ENCODE assay signal across 1 cellular context in genomic region chr16:67528870-67529638, GRCh38.
TF ChIP-seq lines count a peak whose summit lies in the region.

No MANE protein-coding gene starts in this region.

TF ChIP-seq in HepG2, 621 proteins besides CTCF, POLR2A, EP300 and RAD21 (continued from another document and continues in another):
- TF ChIP-seq MEF2D (CRISPR knock-in tag; IDR thresholded peaks at IDR 0.05) (no peak), MTF2 (CRISPR knock-in tag; IDR thresholded peaks at IDR 0.05; ENCODE audit: borderline replicate concordance) (0 out of 2 replicates have a peak, but pooled peaks have one; percentile 28), ZNF253 (CRISPR knock-in tag; IDR thresholded peaks at IDR 0.05; ENCODE audit: borderline replicate concordance) (0 out of 2 replicates have a peak, but pooled peaks have one; percentile 16), ZNF576 (CRISPR knock-in tag; IDR thresholded peaks at IDR 0.05) (no peak), ZNF44 (CRISPR knock-in tag; IDR thresholded peaks at IDR 0.05) (no peak), REL (CRISPR knock-in tag; conservative IDR thresholded peaks at IDR 0.05) (no peak), RBAK (CRISPR knock-in tag; IDR thresholded peaks at IDR 0.05) (no peak), SIN3A (IDR thresholded peaks at IDR 0.05; ENCODE audit: borderline replicate concordance, low read depth, low read length) (peak; percentile 38; the same call in 1 of the 2 replicates), ZNF451 (CRISPR knock-in tag; IDR thresholded peaks at IDR 0.05) (peak; percentile 15; the same call in 1 of the 2 replicates), ZSCAN5A (CRISPR knock-in tag; IDR thresholded peaks at IDR 0.05; ENCODE audit: borderline replicate concordance) (no peak), KLF6 (CRISPR knock-in tag; IDR thresholded peaks at IDR 0.05) (peak; percentile 66), ZNF710 (CRISPR knock-in tag; IDR thresholded peaks at IDR 0.05; ENCODE audit: borderline replicate concordance) (no peak), TBX2 (CRISPR knock-in tag; IDR thresholded peaks at IDR 0.05; ENCODE audit: borderline replicate concordance) (no peak; the same call in 1 of the 2 replicates), ZNF605 (CRISPR knock-in tag; IDR thresholded peaks at IDR 0.05) (peak; percentile 60), ZNF570 (CRISPR knock-in tag; IDR thresholded peaks at IDR 0.05; ENCODE audit: borderline replicate concordance) (0 out of 2 replicates have a peak, but pooled peaks have one; percentile 44), KMT2B (CRISPR knock-in tag; IDR thresholded peaks at IDR 0.05) (peak; percentile 8), ZNF335 (CRISPR knock-in tag; IDR thresholded peaks at IDR 0.05) (no peak), MXD4 (CRISPR knock-in tag; IDR thresholded peaks at IDR 0.05) (no peak), HMGXB4 (CRISPR knock-in tag; IDR thresholded peaks at IDR 0.05; ENCODE audit: borderline replicate concordance in 1 of 2, low read depth in 1 of 2) (peak in 1 of 2 experiments; percentile 37; a peak in 3 of 4 replicates), ZFP90 (CRISPR knock-in tag; IDR thresholded peaks at IDR 0.05; ENCODE audit: borderline replicate concordance) (peak; percentile 57; the same call in 1 of the 2 replicates), ZNF12 (CRISPR knock-in tag; IDR thresholded peaks at IDR 0.05) (no peak), KMT2A (CRISPR knock-in tag; IDR thresholded peaks at IDR 0.05) (peak; percentile 47; the same call in 1 of the 2 replicates), ELF1 (CRISPR knock-in tag; IDR thresholded peaks at IDR 0.05) (no peak), ZMAT5 (CRISPR knock-in tag; IDR thresholded peaks at IDR 0.05; ENCODE audit: borderline replicate concordance, low read depth) (no peak), ZNF503 (CRISPR knock-in tag; IDR thresholded peaks at IDR 0.05) (0 out of 2 replicates have a peak, but pooled peaks have one; percentile 33), MATR3 (CRISPR knock-in tag; IDR thresholded peaks at IDR 0.05) (no peak), HNRNPH1 (optimal IDR thresholded peaks at IDR 0.05; ENCODE audit: low read depth, low read length) (no peak), MAZ (IDR thresholded peaks at IDR 0.05; ENCODE audit: borderline replicate concordance, low read depth, low read length) (no peak; the same call in 1 of the 2 replicates), MAZ (CRISPR knock-in tag; IDR thresholded peaks at IDR 0.05; ENCODE audit: low read depth) (peak; percentile 42), ELF3 (CRISPR knock-in tag; IDR thresholded peaks at IDR 0.05) (no peak), ATF4 (CRISPR knock-in tag; IDR thresholded peaks at IDR 0.05) (no peak), HNF4G (IDR thresholded peaks at IDR 0.05; ENCODE audit: borderline replicate concordance, low read depth, low read length) (no peak), HNF4G (CRISPR knock-in tag; IDR thresholded peaks at IDR 0.05; ENCODE audit: borderline replicate concordance, low read depth) (no peak), KDM6A (CRISPR knock-in tag; IDR thresholded peaks at IDR 0.05; ENCODE audit: low read depth) (0 out of 2 replicates have a peak, but pooled peaks have one; percentile 5), TSC22D2 (CRISPR knock-in tag; IDR thresholded peaks at IDR 0.05; ENCODE audit: borderline replicate concordance) (no peak), ZNF263 (CRISPR knock-in tag; IDR thresholded peaks at IDR 0.05) (0 out of 2 replicates have a peak, but pooled peaks have one; percentile 9), ZNF350 (CRISPR knock-in tag; IDR thresholded peaks at IDR 0.05; ENCODE audit: borderline replicate concordance, low read depth) (0 out of 2 replicates have a peak, but pooled peaks have one; percentile 26), ZNF816 (CRISPR knock-in tag; IDR thresholded peaks at IDR 0.05; ENCODE audit: borderline replicate concordance) (no peak), CBX5 (CRISPR knock-in tag; IDR thresholded peaks at IDR 0.05; ENCODE audit: borderline replicate concordance) (no peak), GZF1 (CRISPR knock-in tag; IDR thresholded peaks at IDR 0.05) (0 out of 2 replicates have a peak, but pooled peaks have one; percentile 12), ZHX1 (CRISPR knock-in tag; IDR thresholded peaks at IDR 0.05; ENCODE audit: low read depth) (0 out of 2 replicates have a peak, but pooled peaks have one; percentile 30), HDAC6 (IDR thresholded peaks at IDR 0.05; ENCODE audit: low read depth, low read length) (no peak), SMYD3 (CRISPR knock-in tag; IDR thresholded peaks at IDR 0.05) (0 out of 2 replicates have a peak, but pooled peaks have one; percentile 43), HIC2 (CRISPR knock-in tag; IDR thresholded peaks at IDR 0.05; ENCODE audit: low read depth) (peak; percentile 1; the same call in 1 of the 2 replicates), MED8 (CRISPR knock-in tag; IDR thresholded peaks at IDR 0.05; ENCODE audit: insufficient replicate concordance) (no peak), IRX3 (CRISPR knock-in tag; IDR thresholded peaks at IDR 0.05; ENCODE audit: borderline replicate concordance, low read depth) (peak; percentile 83), EED (CRISPR knock-in tag; IDR thresholded peaks at IDR 0.05) (no peak), ZNF224 (CRISPR knock-in tag; IDR thresholded peaks at IDR 0.05) (peak; percentile 68; the same call in 1 of the 2 replicates), ZNF329 (CRISPR knock-in tag; IDR thresholded peaks at IDR 0.05; ENCODE audit: low read depth) (peak; percentile 87; the same call in 1 of the 2 replicates), ZFAT (CRISPR knock-in tag; conservative IDR thresholded peaks at IDR 0.05) (0 out of 2 replicates have a peak, but pooled peaks have one; percentile 45), ZNF574 (CRISPR knock-in tag; IDR thresholded peaks at IDR 0.05) (peak; percentile 66), FOXA1 (IDR thresholded peaks at IDR 0.05) (no peak), FOXA1 (CRISPR knock-in tag; IDR thresholded peaks at IDR 0.05) (no peak)
